13 cellular contexts compared by ENCODE assay signal in genomic region chr2:174124171-174124570, GRCh38.
DNase-seq lines count a peak whose midpoint lies in the region; ATAC-seq and TF ChIP-seq lines count a peak whose summit lies in the region.
"Had no signal": no experiment of that assay in that cellular context is flagged by ENCODE, and none has a peak within 500 bp of the region (broad histone marks: within the 10 kb centered on the region; RNA-seq: fewer than 3 reads in every experiment).

No MANE protein-coding gene starts in this region.

- no peak overlapping the region for H2BK15ac ChIP-seq in IMR-90 (ENCODE audit: low read depth, low read length)

- no CpG with 5 or more reads among the region's 5 CpGs for WGBS in IMR-90 (ENCODE audit: extremely low coverage in 2 of 2, insufficient read length in 1 of 2), 2 experiments
- 81 to 90% (median 83%) methylated on average over 5 of the region's 5 CpGs for WGBS in psoas muscle, 3 donors

- H3K18ac ChIP-seq in IMR-90 (ENCODE audit: low read depth, low read length) = no peak overlapping the region

- H2BK5ac ChIP-seq in IMR-90 (ENCODE audit: low read depth, low read length, poor library complexity, severe bottlenecking) = no peak overlapping the region

- peak; percentile 16 for DNase-seq in DMS153 (lab: John Stamatoyannopoulos, UW)
- peak; percentile 5 for DNase-seq in IMR-90
- DNase-seq in NT2/D1 (ENCODE audit: low read depth, low spot score) = peak; percentile 51
- DNase-seq in stimulated activated naive CD4-positive, alpha-beta T cell treated with Interleukin-2 at 50 U/mL for 16 hours (lab: John Stamatoyannopoulos, UW) = no peak
- DNase-seq in germinal center (ENCODE audit: low spot score) = no peak
- no peak for DNase-seq in psoas muscle
- DNase-seq: brain microvascular endothelial cell; Karpas-422; NCI-H446 treated with DMSO at 0.1 percent for 48 hours; stimulated activated CD4-positive, alpha-beta T cell treated with anti-CD3 and anti-CD28 coated beads, Interleukin-15, amount 100 ng/mL, for 24 hours; SW 1271 had no signal

- H2AK5ac ChIP-seq in IMR-90 (ENCODE audit: low read depth, low read length) = no peak overlapping the region

- POLR2A ChIA-PET in IMR-90 (lab: Charles Lee; ENCODE audit: unreplicated experiment) = no interaction called here

- BruUV-seq in IMR-90 (replicated peaks; lab: Mats Ljungman, UMichigan) = no TSS peak

- H3K4me2 ChIP-seq in IMR-90 (ENCODE audit: low read depth, low read length) = no peak overlapping the region

- H3K4me3 ChIP-seq in IMR-90 (ENCODE audit: insufficient read depth, low read depth, low read length) (no peak overlapping the region), NT2/D1 (ENCODE audit: insufficient read length, low read depth) (no peak overlapping the region), iPS-18a (ENCODE audit: low read length) (peak overlapping the region; percentile 38), psoas muscle (no peak overlapping the region)

- H3K4ac ChIP-seq in IMR-90 (ENCODE audit: low read depth, low read length) = no peak overlapping the region

- H3K56ac ChIP-seq in IMR-90 (ENCODE audit: extremely low read depth, insufficient read depth, low read length) = no peak overlapping the region

- H3K9me3 ChIP-seq in IMR-90 (ENCODE audit: control insufficient read depth, insufficient read depth, low read length) (no peaks in the 10 kb centered on the region), NT2/D1 (ENCODE audit: insufficient read depth, low read length) (no peaks in the 10 kb centered on the region), iPS-18a (ENCODE audit: control insufficient read depth, low read depth, low read length) (no peaks in the 10 kb centered on the region), psoas muscle (no peaks in the 10 kb centered on the region)

- intact Hi-C loops in IMR-90 (cut with micrococcal nuclease) (no loop called here), psoas muscle (cut with DNase I) (no loop called here)

- no peaks in the 10 kb centered on the region for H3K27me3 ChIP-seq in IMR-90 (ENCODE audit: control insufficient read depth, insufficient read depth, low read length)
- no peaks in the 10 kb centered on the region for H3K27me3 ChIP-seq in NT2/D1 (ENCODE audit: insufficient read depth, insufficient read length)
- no peaks in the 10 kb centered on the region for H3K27me3 ChIP-seq in iPS-18a (ENCODE audit: control insufficient read depth, insufficient read depth, low read length)
- no peaks in the 10 kb centered on the region for H3K27me3 ChIP-seq in psoas muscle (ENCODE audit: insufficient read depth in 3 of 3, low read length in 2 of 3)
- H3K27me3 ChIP-seq: brain microvascular endothelial cell had no signal

- no peak for TF ChIP-seq POLR2A in IMR-90 (IDR thresholded peaks at IDR 0.05; ENCODE audit: low read depth, low read length)

- no peak overlapping the region for H4K91ac ChIP-seq in IMR-90 (ENCODE audit: insufficient read depth, low read depth, low read length)

- no peak overlapping the region for H2AK9ac ChIP-seq in IMR-90 (replicated peaks; ENCODE audit: low read depth, low read length, poor library complexity)

- H3K9me1 ChIP-seq in IMR-90 (ENCODE audit: insufficient read depth, low read length) = no peaks in the 10 kb centered on the region

- H2BK120ac ChIP-seq in IMR-90 (ENCODE audit: low read depth, low read length) = no peak overlapping the region

- CTCF ChIA-PET in IMR-90 (lab: Yijun Ruan, JAX) = no interaction called here

- ATAC-seq in IMR-90 (ENCODE audit: low read depth) = no peak; the same call in 1 of the 2 replicates
- no peak for ATAC-seq in psoas muscle
- no peak for ATAC-seq in GM18870 (IDR thresholded peaks at IDR 0.05; ENCODE audit: unreplicated experiment)

- H4K5ac ChIP-seq in IMR-90 (ENCODE audit: low read depth, low read length) = no peak overlapping the region

- dilution Hi-C loops in IMR-90 (cut with HindIII; ENCODE audit: low sequenced_read_pairs, unreplicated experiment) = no loop called here

- H2AFZ ChIP-seq in IMR-90 (replicated peaks; ENCODE audit: low read length, poor library complexity) = no peak overlapping the region

- TF ChIP-seq CTCF in IMR-90 (conservative IDR thresholded peaks at IDR 0.05; ENCODE audit: low read depth, low read length) (no peak), psoas muscle (IDR thresholded peaks at IDR 0.05) (no peak)

- peaks cover 3% of the 10 kb centered on the region in 2 experiments; a peak in 2 of 4 replicates for H3K79me1 ChIP-seq in IMR-90 (ENCODE audit: low read depth in 1 of 2, low read length in 2 of 2)

- H3K14ac ChIP-seq in IMR-90 (replicated peaks; ENCODE audit: low read depth, low read length) = 0 out of 2 replicates have a peak overlapping the region, but pooled peaks have one; percentile 25

- H3K4me1 ChIP-seq in IMR-90 (ENCODE audit: control insufficient read depth, insufficient read depth, low read length) = peaks cover 5% of the 10 kb centered on the region; the same call in 1 of the 2 replicates
- no peaks in the 10 kb centered on the region for H3K4me1 ChIP-seq in NT2/D1 (ENCODE audit: insufficient read depth, insufficient read length)
- peaks cover 61% of the 10 kb centered on the region for H3K4me1 ChIP-seq in iPS-18a (ENCODE audit: control insufficient read depth, low read depth, low read length)
- H3K4me1 ChIP-seq in psoas muscle = no peaks in the 10 kb centered on the region

- no peak overlapping the region for H2BK20ac ChIP-seq in IMR-90 (ENCODE audit: low read depth, low read length)

- no peak for TF ChIP-seq RAD21 in IMR-90 (IDR thresholded peaks at IDR 0.05; ENCODE audit: low read length)

- no peak overlapping the region for H4K8ac ChIP-seq in IMR-90 (ENCODE audit: low read depth in 2 of 2, low read length in 2 of 2)

- H3K36me3 ChIP-seq in IMR-90 (ENCODE audit: control insufficient read depth, insufficient read depth, low read length) = no peaks in the 10 kb centered on the region
- H3K36me3 ChIP-seq in NT2/D1 (ENCODE audit: insufficient read depth, insufficient read length, low read length) = peaks cover 5% of the 10 kb centered on the region
- H3K36me3 ChIP-seq in iPS-18a (ENCODE audit: control insufficient read depth, low read depth, low read length) = no peaks in the 10 kb centered on the region
- H3K36me3 ChIP-seq in psoas muscle (ENCODE audit: insufficient read depth in 1 of 2, low read depth in 1 of 2) = peaks cover 0 to 10% of the 10 kb centered on the region in 2 donors
- H3K36me3 ChIP-seq: brain microvascular endothelial cell had no signal

- H4K20me1 ChIP-seq in IMR-90 (ENCODE audit: insufficient read depth, low read length) = no peaks in the 10 kb centered on the region

- in situ Hi-C loops in IMR-90 (cut with MboI; ENCODE audit: low sequenced_read_pairs) = no loop called here

- H3K27ac ChIP-seq in IMR-90 (ENCODE audit: insufficient read depth, low read length) (no peak overlapping the region), iPS-18a (ENCODE audit: low read length) (peak overlapping the region; percentile 87), psoas muscle (no peak overlapping the region)
- H3K27ac ChIP-seq: brain microvascular endothelial cell had no signal

- no peak overlapping the region for H3K9ac ChIP-seq in IMR-90 (ENCODE audit: low read depth, low read length)
- H3K9ac ChIP-seq in NT2/D1 (ENCODE audit: insufficient read length, low read depth) = no peak overlapping the region
- H3K9ac ChIP-seq in iPS-18a (ENCODE audit: low read length) = peak overlapping the region; percentile 60

- no peak overlapping the region for H3K23ac ChIP-seq in IMR-90 (ENCODE audit: low read depth, low read length)

TF ChIP-seq in IMR-90, 13 proteins besides CTCF, POLR2A, EP300 and RAD21:
- no peak for TF ChIP-seq RFX5 (IDR thresholded peaks at IDR 0.05; ENCODE audit: low read depth, low read length)
- no peak for TF ChIP-seq CEBPB (IDR thresholded peaks at IDR 0.05; ENCODE audit: low read depth, low read length)
- TF ChIP-seq CHD1 (IDR thresholded peaks at IDR 0.05; ENCODE audit: low read depth, low read length) = no peak
- no peak for TF ChIP-seq BHLHE40 (IDR thresholded peaks at IDR 0.05; ENCODE audit: low read depth, low read length)
- TF ChIP-seq USF2 (IDR thresholded peaks at IDR 0.05; ENCODE audit: low read depth, low read length) = no peak

Comparison
In these comparisons a context has a peak if more than half of its experiments do, and no peak if none do; other contexts are left out.
1. DNase-seq: peak in DMS153 (single experiment), IMR-90 (single experiment) and NT2/D1 (single experiment); none in stimulated activated naive CD4-positive, alpha-beta T cell treated with Interleukin-2 at 50 U/mL for 16 hours (single experiment), germinal center (single experiment) and psoas muscle (0 of 2).